In the genomic region with DNA sequence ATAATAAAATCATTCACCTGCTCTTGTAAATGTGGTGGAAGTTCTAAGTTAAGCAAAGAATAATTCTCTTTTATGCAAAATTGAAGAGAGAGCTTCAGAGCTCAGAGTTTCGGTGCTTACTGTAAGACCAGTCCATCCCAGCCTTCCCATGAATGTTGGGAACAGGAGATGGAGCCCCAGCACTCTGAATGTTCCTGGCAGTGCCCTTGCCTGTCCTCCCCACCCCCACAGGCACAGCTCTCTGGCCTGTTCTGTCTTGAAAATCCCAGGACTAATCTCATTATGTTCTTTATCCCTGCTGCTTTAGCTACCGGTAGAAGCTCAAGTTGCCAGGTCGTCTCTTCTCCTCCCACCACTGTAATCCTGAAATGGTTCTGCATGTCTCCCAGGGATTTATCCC, we compare ENCODE assay signal across 23 cellular contexts. TPM values are rescaled to one million over a fixed set of nuclear protein-coding genes. Genes with fewer than 3 reads are reported as not detected.
"Had no signal": no experiment of that assay in that cellular context is flagged by ENCODE, and none has a peak within 500 bp of the region (broad histone marks: within the 10 kb centered on the region; RNA-seq: fewer than 3 reads in every experiment).

No MANE protein-coding gene starts in this region.

- H3K9me3 ChIP-seq: lower lobe of right lung, mucosa of descending colon, right lobe of liver, testis, tibial nerve, upper lobe of right lung had no signal

- H3K36me3 ChIP-seq: left ventricle myocardium inferior, lower lobe of right lung, right lobe of liver, tibial nerve, upper lobe of right lung had no signal

- H3K4me1 ChIP-seq: left ventricle myocardium inferior, lower lobe of right lung, testis, tibial nerve, upper lobe of right lung had no signal

- H3K4me3 Mint-ChIP-seq: dendritic cell treated with granulocyte-macrophage colony-stimulating factor and Interleukin-4, amounts not matched to agents 40 ng/mL and 50 ng/mL, for 4 days; naive thymus-derived CD8-positive, alpha-beta T cell; stimulated activated effector memory CD8-positive, alpha-beta T cell treated with anti-CD3 and anti-CD28 coated beads, Interleukin-12 subunit alpha, Interleukin-12 subunit beta, amount 100 ng/mL, for 72 hours; stimulated activated naive CD8-positive, alpha-beta T cell treated with anti-CD3 and anti-CD28 coated beads, Interleukin-15, Interleukin-2, amounts not matched to agents 100 ng/mL and 50 ng/mL, for 24 hours had no signal

- DNase-seq: effector CD4-positive, alpha-beta T cell; foreskin melanocyte; kidney; left cardiac atrium; left ventricle myocardium inferior; lower lobe of right lung; mesenchymal stem cell; naive thymus-derived CD8-positive, alpha-beta T cell; posterior cingulate gyrus; right lobe of liver; stimulated activated CD4-positive, alpha-beta T cell treated with anti-CD3 and anti-CD28 coated beads, Interleukin-4, amount 100 ng/mL, for 1 hour; stimulated activated CD8-positive, alpha-beta memory T cell treated with anti-CD3 and anti-CD28 coated beads, Interleukin-4, amount 100 ng/mL, for 48 hours; testis; upper lobe of right lung had no signal

- H3K27me3 Mint-ChIP-seq: dendritic cell treated with granulocyte-macrophage colony-stimulating factor and Interleukin-4, amounts not matched to agents 40 ng/mL and 50 ng/mL, for 4 days had no signal

- H3K4me1 Mint-ChIP-seq: naive thymus-derived CD8-positive, alpha-beta T cell; stimulated activated effector memory CD8-positive, alpha-beta T cell treated with anti-CD3 and anti-CD28 coated beads, Interleukin-12 subunit alpha, Interleukin-12 subunit beta, amount 100 ng/mL, for 72 hours had no signal

- H3K4me3 ChIP-seq: hepatocyte, left ventricle myocardium inferior, lower lobe of right lung, mucosa of descending colon, right lobe of liver, testis, tibial nerve, upper lobe of right lung had no signal

- H3K36me3 Mint-ChIP-seq: naive thymus-derived CD8-positive, alpha-beta T cell; stimulated activated effector memory CD8-positive, alpha-beta T cell treated with anti-CD3 and anti-CD28 coated beads, Interleukin-12 subunit alpha, Interleukin-12 subunit beta, amount 100 ng/mL, for 72 hours had no signal

- H3K27me3 ChIP-seq: hepatocyte, right lobe of liver, testis, tibial nerve, upper lobe of right lung had no signal

- ATAC-seq: left cardiac atrium; lower lobe of right lung; mucosa of descending colon; naive thymus-derived CD8-positive, alpha-beta T cell; right lobe of liver; stimulated activated effector memory CD8-positive, alpha-beta T cell treated with anti-CD3 and anti-CD28 coated beads, Interleukin-12 subunit alpha, Interleukin-12 subunit beta, amount 100 ng/mL, for 72 hours; upper lobe of right lung had no signal

- H3K27ac Mint-ChIP-seq: dendritic cell treated with granulocyte-macrophage colony-stimulating factor and Interleukin-4, amounts not matched to agents 40 ng/mL and 50 ng/mL, for 4 days; naive thymus-derived CD8-positive, alpha-beta T cell; stimulated activated effector memory CD8-positive, alpha-beta T cell treated with anti-CD3 and anti-CD28 coated beads, Interleukin-12 subunit alpha, Interleukin-12 subunit beta, amount 100 ng/mL, for 72 hours; stimulated activated naive CD8-positive, alpha-beta T cell treated with anti-CD3 and anti-CD28 coated beads, Interleukin-15, Interleukin-2, amounts not matched to agents 100 ng/mL and 50 ng/mL, for 24 hours had no signal

- H3K9me3 Mint-ChIP-seq: dendritic cell treated with granulocyte-macrophage colony-stimulating factor and Interleukin-4, amounts not matched to agents 40 ng/mL and 50 ng/mL, for 4 days had no signal

RNA-seq across cellular contexts. Expression of gene LHFPL3, which starts 29.1 kb away (rescaled TPM):
- total RNA-seq: hepatocyte; kidney; left cardiac atrium; left ventricle myocardium inferior; lower lobe of right lung; naive thymus-derived CD8-positive, alpha-beta T cell; osteocyte; right lobe of liver; subcutaneous adipose tissue; tibial nerve; upper lobe of right lung had no signal
- polyA plus RNA-seq: esophagus; hepatocyte; naive thymus-derived CD8-positive, alpha-beta T cell had no signal
